Comparison of ENCODE assay signal across 21 cellular contexts in genomic region chrX:29841750-29842149, GRCh38.
DNase-seq lines count a peak whose midpoint lies in the region; ATAC-seq, FAIRE-seq and TF ChIP-seq lines count a peak whose summit lies in the region.
"Had no signal": no experiment of that assay in that cellular context is flagged by ENCODE, and none has a peak within 500 bp of the region (broad histone marks: within the 10 kb centered on the region; RNA-seq: fewer than 3 reads in every experiment).

No MANE protein-coding gene starts in this region.

- ATAC-seq in GM18907 (IDR thresholded peaks at IDR 0.05; ENCODE audit: unreplicated experiment), result peak; percentile 61

- H3K79me1 ChIP-seq in mesenchymal stem cell (replicated peaks; ENCODE audit: low read length, poor library complexity, severe bottlenecking), result no peaks in the 10 kb centered on the region

- POLR2A ChIA-PET in A673 (lab: Charles Lee; ENCODE audit: low non-redundant PET), result no interaction called here

- H2BK12ac ChIP-seq in mesenchymal stem cell (ENCODE audit: low read length in 2 of 2), result no peak overlapping the region

- no peak overlapping the region for H3K23ac ChIP-seq in mesenchymal stem cell (ENCODE audit: low read length in 2 of 2)

- no peak overlapping the region for H3K4me2 ChIP-seq in astrocyte (ENCODE audit: low read length)
- no peak overlapping the region for H3K4me2 ChIP-seq in mesenchymal stem cell (ENCODE audit: low read length, poor library complexity, severe bottlenecking)
- H3K4me2 ChIP-seq: KMS-11 had no signal

- H3K27me3 ChIP-seq in A673 (replicated peaks; ENCODE audit: insufficient read depth, low read depth, low read length, poor library complexity) (no peaks in the 10 kb centered on the region), astrocyte (ENCODE audit: insufficient read depth, low read length) (no peaks in the 10 kb centered on the region), mesenchymal stem cell (ENCODE audit: control insufficient read depth in 1 of 2, insufficient read depth in 1 of 2, low read length in 2 of 2) (no peaks in the 10 kb centered on the region)
- H3K27me3 ChIP-seq: testis had no signal

- H3K4me3 Mint-ChIP-seq in astrocyte (ENCODE audit: unreplicated experiment), result no peak overlapping the region
- no peak overlapping the region for H3K4me3 Mint-ChIP-seq in type B pancreatic cell
- H3K4me3 Mint-ChIP-seq: activated T-helper 1 cell treated with anti-CD3 and anti-CD28 coated beads, Interleukin-12 subunit alpha, Interleukin-12 subunit beta, Interleukin-2, Interleukin-4 antibody, amounts not matched to agents 30 ng/mL and 10 ng/mL and 1 ng/mL, durations not matched to agents 14 hours and 24 hours and 36 hours; CD4-positive, alpha-beta memory T cell; central memory CD8-positive, alpha-beta T cell; endodermal cell had no signal

- H3K14ac ChIP-seq in mesenchymal stem cell (ENCODE audit: low read length in 2 of 2), result no peak overlapping the region

- H3K27ac Mint-ChIP-seq in astrocyte (ENCODE audit: unreplicated experiment) (no peak overlapping the region), type B pancreatic cell (no peak overlapping the region)
- H3K27ac Mint-ChIP-seq: activated T-helper 1 cell treated with anti-CD3 and anti-CD28 coated beads, Interleukin-12 subunit alpha, Interleukin-12 subunit beta, Interleukin-2, Interleukin-4 antibody, amounts not matched to agents 30 ng/mL and 10 ng/mL and 1 ng/mL, durations not matched to agents 14 hours and 24 hours and 36 hours; CD4-positive, alpha-beta memory T cell; endodermal cell had no signal

- H3K27me3 Mint-ChIP-seq in astrocyte (ENCODE audit: low read depth, unreplicated experiment), result no peaks in the 10 kb centered on the region
- H3K27me3 Mint-ChIP-seq in type B pancreatic cell, result no peaks in the 10 kb centered on the region
- H3K27me3 Mint-ChIP-seq: CD4-positive, alpha-beta memory T cell; central memory CD8-positive, alpha-beta T cell had no signal

- H4K91ac ChIP-seq in mesenchymal stem cell (ENCODE audit: low read length), result no peak overlapping the region

- no peaks in the 10 kb centered on the region for H3K4me1 Mint-ChIP-seq in astrocyte (ENCODE audit: low read depth, unreplicated experiment)
- H3K4me1 Mint-ChIP-seq in type B pancreatic cell (ENCODE audit: unreplicated experiment), result peaks cover 8% of the 10 kb centered on the region
- H3K4me1 Mint-ChIP-seq: CD4-positive, alpha-beta memory T cell; central memory CD8-positive, alpha-beta T cell had no signal

- WGBS in mesenchymal stem cell, result 8% methylated on average over 2 of the region's 3 CpGs

- H3K4ac ChIP-seq in mesenchymal stem cell (ENCODE audit: low read depth in 1 of 2, low read length in 2 of 2), result no peak overlapping the region

- H3K9me3 Mint-ChIP-seq in astrocyte (ENCODE audit: unreplicated experiment), result no peaks in the 10 kb centered on the region
- H3K9me3 Mint-ChIP-seq in type B pancreatic cell, result peaks cover 8% of the 10 kb centered on the region
- H3K9me3 Mint-ChIP-seq: activated T-helper 1 cell treated with anti-CD3 and anti-CD28 coated beads, Interleukin-12 subunit alpha, Interleukin-12 subunit beta, Interleukin-2, Interleukin-4 antibody, amounts not matched to agents 30 ng/mL and 10 ng/mL and 1 ng/mL, durations not matched to agents 14 hours and 24 hours and 36 hours; CD4-positive, alpha-beta memory T cell had no signal

- intact Hi-C loops in A673 (cut with micrococcal nuclease; ENCODE audit: unreplicated experiment), result no loop called here

- H2AK5ac ChIP-seq in mesenchymal stem cell (ENCODE audit: low read length, severe bottlenecking), result no peak overlapping the region

- H3K27ac ChIP-seq in A673 (ENCODE audit: low read depth, low read length, poor library complexity, severe bottlenecking) (peak overlapping the region; percentile 38), astrocyte (ENCODE audit: low read depth, low read length) (no peak overlapping the region), mesenchymal stem cell (ENCODE audit: low read length, poor library complexity, severe bottlenecking) (no peak overlapping the region)
- H3K27ac ChIP-seq: KMS-11, testis had no signal

- no peak overlapping the region for H4K8ac ChIP-seq in mesenchymal stem cell (ENCODE audit: low read length)

- H3K4me1 ChIP-seq in A673 (ENCODE audit: insufficient read depth, low read length, poor library complexity, severe bottlenecking) (peaks cover 15% of the 10 kb centered on the region), astrocyte (ENCODE audit: insufficient read depth, low read length) (no peaks in the 10 kb centered on the region), mesenchymal stem cell (ENCODE audit: control insufficient read depth, insufficient read depth, low read depth, low read length) (no peaks in the 10 kb centered on the region)
- H3K4me1 ChIP-seq: testis had no signal

- H2BK5ac ChIP-seq in mesenchymal stem cell (ENCODE audit: low read depth, low read length, poor library complexity, severe bottlenecking), result no peak overlapping the region

- CTCF ChIA-PET in A673 (lab: Charles Lee), result no interaction called here

- peak; percentile 97 for FAIRE-seq in astrocyte (lab: Jason Lieb, UNC)

- BruUV-seq in A673 (replicated peaks; lab: Mats Ljungman, UMichigan), result no TSS peak

- no peaks in the 10 kb centered on the region for H4K20me1 ChIP-seq in astrocyte (ENCODE audit: insufficient read depth, low read length)

- DNase-seq in A673 (ENCODE audit: low spot score) (peak; percentile 95), astrocyte (ENCODE audit: low read depth) (peak; percentile 23), mesenchymal stem cell (peak; percentile 56), DMS53 (lab: John Stamatoyannopoulos, UW) (no peak), NCI-H774 (lab: John Stamatoyannopoulos, UW) (no peak), type B pancreatic cell (ENCODE audit: extremely low spot score, unreplicated experiment) (no peak), mesenteric fat pad (ENCODE audit: low spot score) (no peak)
- DNase-seq: activated CD4-positive, CD25-positive, alpha-beta regulatory T cell; CD4-positive, alpha-beta memory T cell; endodermal cell; foreskin melanocyte; HCEC 1CT; NCI-H1092 treated with DMSO at 0.1 percent for 48 hours; NCI-H526; retina; SHP77 treated with DMSO at 0.1 percent for 48 hours; testis had no signal

- H3K9me3 ChIP-seq in A673 (ENCODE audit: low read depth, low read length, poor library complexity, severe bottlenecking) (no peaks in the 10 kb centered on the region), astrocyte (ENCODE audit: insufficient read depth, low read depth, low read length) (no peaks in the 10 kb centered on the region), mesenchymal stem cell (ENCODE audit: control insufficient read depth, low read length) (no peaks in the 10 kb centered on the region)
- H3K9me3 ChIP-seq: testis had no signal

- H3K36me3 Mint-ChIP-seq in astrocyte (ENCODE audit: low read depth, unreplicated experiment), result no peaks in the 10 kb centered on the region
- no peaks in the 10 kb centered on the region for H3K36me3 Mint-ChIP-seq in type B pancreatic cell
- H3K36me3 Mint-ChIP-seq: CD4-positive, alpha-beta memory T cell had no signal

- TF ChIP-seq CTCF in A673 (conservative IDR thresholded peaks at IDR 0.05; ENCODE audit: low read depth, low read length) (no peak), astrocyte (IDR thresholded peaks at IDR 0.05; ENCODE audit: insufficient read depth, low read depth, low read length) (no peak), type B pancreatic cell (conservative IDR thresholded peaks at IDR 0.05) (no peak)

- H2BK15ac ChIP-seq in mesenchymal stem cell (ENCODE audit: low read depth, poor library complexity, severe bottlenecking), result no peak overlapping the region

- no peaks in the 10 kb centered on the region for H3K79me2 ChIP-seq in astrocyte (ENCODE audit: insufficient read depth, low read length)

- no peak overlapping the region for H3K4me3 ChIP-seq in A673 (ENCODE audit: low read depth, low read length, poor library complexity, severe bottlenecking)
- no peak overlapping the region for H3K4me3 ChIP-seq in astrocyte (ENCODE audit: insufficient read depth, low read depth, low read length)
- no peak overlapping the region for H3K4me3 ChIP-seq in mesenchymal stem cell (ENCODE audit: insufficient read depth in 1 of 2, low read depth in 1 of 2, low read length in 2 of 2)
- H3K4me3 ChIP-seq: testis had no signal

- H2AFZ ChIP-seq in astrocyte (ENCODE audit: low read depth, low read length) (no peak overlapping the region), mesenchymal stem cell (ENCODE audit: low read depth, low read length) (no peak overlapping the region)

- H2BK120ac ChIP-seq in mesenchymal stem cell (ENCODE audit: low read depth, low read length), result no peak overlapping the region

- H3K36me3 ChIP-seq in A673 (ENCODE audit: insufficient read depth, low read length, poor library complexity, severe bottlenecking) (no peaks in the 10 kb centered on the region), astrocyte (ENCODE audit: insufficient read depth, low read length) (no peaks in the 10 kb centered on the region), mesenchymal stem cell (ENCODE audit: control insufficient read depth in 1 of 2, insufficient read depth in 2 of 2, low read depth in 1 of 2, low read length in 2 of 2) (no peaks in the 10 kb centered on the region)

- no peak overlapping the region for H3K18ac ChIP-seq in mesenchymal stem cell (ENCODE audit: low read depth in 1 of 2, low read length in 2 of 2)

- H3K9ac ChIP-seq in astrocyte (ENCODE audit: low read length), result no peak overlapping the region
- H3K9ac ChIP-seq in mesenchymal stem cell (ENCODE audit: low read length), result no peak overlapping the region
- H3K9ac ChIP-seq: KMS-11 had no signal

Comparison
In these comparisons a context has a peak if more than half of its experiments do, and no peak if none do; other contexts are left out.
1. DNase-seq: peak in A673 (single experiment), astrocyte (single experiment) and mesenchymal stem cell (single experiment); none in DMS53 (single experiment), NCI-H774 (single experiment), type B pancreatic cell (single experiment) and mesenteric fat pad (single experiment).